Comparison of ENCODE assay signal across 8 cellular contexts in the genomic region with DNA sequence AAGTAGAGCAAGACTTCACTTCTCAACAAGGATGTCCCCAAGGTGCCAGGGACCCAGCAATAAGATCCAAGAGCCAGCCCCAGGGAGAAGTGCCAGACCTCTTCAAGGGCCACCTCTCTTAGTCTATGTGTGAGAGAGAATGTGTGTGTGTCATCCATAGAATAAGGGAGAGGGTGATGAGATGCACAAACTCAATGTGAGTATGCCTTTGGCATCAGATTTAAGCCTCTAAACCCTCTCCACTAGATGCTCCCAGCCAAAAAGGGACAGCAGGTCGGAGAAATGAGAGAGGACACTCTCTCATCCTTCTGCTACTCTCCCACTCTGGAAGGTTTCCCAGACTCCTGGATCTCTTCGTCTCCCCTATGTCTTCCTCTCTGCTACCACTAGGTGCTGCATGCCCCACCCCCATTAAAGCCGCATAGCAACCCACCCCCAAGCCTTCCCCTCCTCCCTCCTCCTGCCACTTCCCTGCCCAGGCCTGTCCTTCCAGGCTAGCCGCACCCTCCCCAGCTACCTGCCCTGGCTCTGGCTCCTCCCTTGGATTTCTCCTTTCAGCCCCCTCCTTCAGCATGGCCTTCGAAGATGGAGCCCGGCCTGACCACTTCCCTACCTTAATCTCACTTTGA. TPM values are rescaled to one million over a fixed set of nuclear protein-coding genes. Genes with fewer than 3 reads are reported as not detected.
DNase-seq lines count a peak whose midpoint lies in the region; ATAC-seq and TF ChIP-seq lines count a peak whose summit lies in the region.

No MANE protein-coding gene starts in this region.

- CTCF ChIA-PET in Caco-2 (lab: Charles Lee) = interaction anchor here (0.7 kb wide), 1 partner anchor 68 kb away, joined by 3 read pairs; no protein-coding TSS in a partner anchor

- H3K4me3 Mint-ChIP-seq in Caco-2 (ENCODE audit: unreplicated experiment) (no peak overlapping the region), neural progenitor cell (peak overlapping the region; percentile 59)

- H3K27ac ChIP-seq in colonic mucosa (no peak overlapping the region), neural progenitor cell (no peak overlapping the region)

- POLR2A ChIA-PET in Caco-2 (lab: Charles Lee) = no interaction called here

- H3K27me3 ChIP-seq in Caco-2 (replicated peaks; ENCODE audit: control insufficient read depth, insufficient read depth, low read length) (no peaks in the 10 kb centered on the region), colonic mucosa (no peaks in the 10 kb centered on the region), neural progenitor cell (peaks cover 6% of the 10 kb centered on the region)

- intact Hi-C loops in Caco-2 (cut with micrococcal nuclease; ENCODE audit: unreplicated experiment) (loop anchor here (5.0 kb wide), 1 partner anchor 158 kb away; a partner anchor contains a TSS), colonic mucosa (cut with DNase I) (no loop called here)

- no peaks in the 10 kb centered on the region for H4K20me1 ChIP-seq in neural progenitor cell (ENCODE audit: low read depth)

- no peak overlapping the region for H3K4me3 ChIP-seq in Caco-2 (ENCODE audit: low read depth, low read length)
- H3K4me3 ChIP-seq in colonic mucosa = no peak overlapping the region
- H3K4me3 ChIP-seq in neural progenitor cell = no peak overlapping the region

- peak overlapping the region; percentile 77 for H3K4me2 ChIP-seq in neural progenitor cell

- H3K4me1 ChIP-seq in Caco-2 (peaks cover 19% of the 10 kb centered on the region), colonic mucosa (peaks cover 5% of the 10 kb centered on the region), neural progenitor cell (peaks cover 44% of the 10 kb centered on the region)

- H3K79me2 ChIP-seq in neural progenitor cell (ENCODE audit: low read depth) = peaks cover 7% of the 10 kb centered on the region

- DNase-seq in Caco-2 = peak; percentile 61 to 76
- peak; percentile 86 for DNase-seq in NCI-H510A treated with DMSO at 0.1 percent for 48 hours (lab: John Stamatoyannopoulos, UW)
- DNase-seq in colonic mucosa = peak; percentile 55
- peak; percentile 70 for DNase-seq in neural progenitor cell (ENCODE audit: low spot score)
- no peak for DNase-seq in NCI-H446 treated with DMSO at 0.1 percent for 48 hours (lab: John Stamatoyannopoulos, UW)
- DNase-seq in activated gamma-delta T cell (lab: John Stamatoyannopoulos, UW) = no peak

- no peaks in the 10 kb centered on the region for H3K9me3 ChIP-seq in Caco-2
- no peaks in the 10 kb centered on the region for H3K9me3 ChIP-seq in colonic mucosa
- no peaks in the 10 kb centered on the region for H3K9me3 ChIP-seq in neural progenitor cell (ENCODE audit: low read depth)

- peaks cover 10% of the 10 kb centered on the region for H3K36me3 Mint-ChIP-seq in Caco-2 (ENCODE audit: insufficient read depth, unreplicated experiment)
- peaks cover 2% of the 10 kb centered on the region for H3K36me3 Mint-ChIP-seq in neural progenitor cell

- H3K4me1 Mint-ChIP-seq in Caco-2 (ENCODE audit: low read depth, unreplicated experiment) (peaks cover 39% of the 10 kb centered on the region), neural progenitor cell (peaks cover 46% of the 10 kb centered on the region)

- H3K27ac Mint-ChIP-seq in Caco-2 (ENCODE audit: unreplicated experiment) (no peak overlapping the region), neural progenitor cell (peak overlapping the region; percentile 77)

- no TSS peak for BruUV-seq in Caco-2 (replicated peaks; lab: Mats Ljungman, UMichigan)

- H2AFZ ChIP-seq in neural progenitor cell (replicated peaks) = no peak overlapping the region

- H3K27me3 Mint-ChIP-seq in Caco-2 (ENCODE audit: insufficient read depth, unreplicated experiment) = no peaks in the 10 kb centered on the region
- peaks cover 18% of the 10 kb centered on the region for H3K27me3 Mint-ChIP-seq in neural progenitor cell (ENCODE audit: insufficient read depth, low read depth)

- TF ChIP-seq CTCF in Caco-2 (IDR thresholded peaks at IDR 0.05; ENCODE audit: insufficient read depth in 1 of 2, low read depth in 1 of 2, low read length in 1 of 2, severe bottlenecking in 1 of 2, unreplicated experiment in 1 of 2) (peak; percentile 13 to 45), colonic mucosa (IDR thresholded peaks at IDR 0.05) (no peak), neural progenitor cell (IDR thresholded peaks at IDR 0.05) (peak; percentile 50)

- no peaks in the 10 kb centered on the region for H3K9me3 Mint-ChIP-seq in Caco-2 (ENCODE audit: unreplicated experiment)
- no peaks in the 10 kb centered on the region for H3K9me3 Mint-ChIP-seq in neural progenitor cell

- peak overlapping the region in 1 of 2 donors; percentile 42 for H3K9ac ChIP-seq in colonic mucosa (ENCODE audit: low read depth in 2 of 2, low read length in 2 of 2)
- no peak overlapping the region for H3K9ac ChIP-seq in neural progenitor cell

- no peak for ATAC-seq in HG02610 (IDR thresholded peaks at IDR 0.05; ENCODE audit: unreplicated experiment)
- ATAC-seq in HG03354 (IDR thresholded peaks at IDR 0.05; ENCODE audit: poor library complexity, severe bottlenecking, unreplicated experiment) = no peak

- H3K36me3 ChIP-seq in Caco-2 (ENCODE audit: control insufficient read depth, insufficient read depth, low read length) (no peaks in the 10 kb centered on the region), colonic mucosa (no peaks in the 10 kb centered on the region), neural progenitor cell (no peaks in the 10 kb centered on the region)

- peaks cover 62% of the 10 kb centered on the region for H3F3A ChIP-seq in neural progenitor cell (ENCODE audit: low read depth)

RNA-seq across cellular contexts. Expression of a gene that starts 7.6 kb away (rescaled TPM):
- total RNA-seq in Caco-2 (2022) (11.8 and 12.9 TPM in 2 replicates), colonic mucosa (10 to 100 TPM; 11.4 to 21.5 TPM), neural progenitor cell (ENCODE audit: low replicate concordance) (17.0 and 30.9 TPM in 2 replicates)

RNA-seq across cellular contexts. Expression of a gene that starts 17.3 kb away (rescaled TPM):
- 1.1 TPM in 2 replicates for total RNA-seq in Caco-2 (2022)
- 1 to 10 TPM; 5.3 to 8.8 TPM for total RNA-seq in colonic mucosa
- total RNA-seq in neural progenitor cell (ENCODE audit: low replicate concordance) = 0.43 TPM in 1 of 2 replicates, not detected in the other

RNA-seq across cellular contexts. Expression of a gene that starts 43.7 kb away (rescaled TPM):
- total RNA-seq in Caco-2 (2022) (20.1 and 23.0 TPM in 2 replicates), colonic mucosa (10 to 100 TPM in 1 of 2 donors, 1 to 10 TPM in 1; 9.1 to 20.4 TPM), neural progenitor cell (ENCODE audit: low replicate concordance) (26.9 and 33.0 TPM in 2 replicates)

RNA-seq across cellular contexts. Expression of a gene that starts 43.7 kb away (rescaled TPM):
- total RNA-seq in Caco-2 (2022) (32.3 and 34.9 TPM in 2 replicates), colonic mucosa (10 to 100 TPM in 1 of 2 donors, 1 to 10 TPM in 1; 9.6 to 34.6 TPM), neural progenitor cell (ENCODE audit: low replicate concordance) (34.3 and 54.0 TPM in 2 replicates)

RNA-seq across cellular contexts. Expression of a gene that starts 43.9 kb away (rescaled TPM):
- total RNA-seq in Caco-2 (2022) (35.8 and 43.0 TPM in 2 replicates), colonic mucosa (10 to 100 TPM; 27.5 to 32.3 TPM), neural progenitor cell (ENCODE audit: low replicate concordance) (38.4 and 40.4 TPM in 2 replicates)

Comparison
In these comparisons a context has a peak if more than half of its experiments do, and no peak if none do; other contexts are left out.
1. DNase-seq: peak in Caco-2 (2 of 2), NCI-H510A treated with DMSO at 0.1 percent for 48 hours (single experiment), colonic mucosa (single experiment) and neural progenitor cell (single experiment); none in NCI-H446 treated with DMSO at 0.1 percent for 48 hours (single experiment) and activated gamma-delta T cell (single experiment).